8 cellular contexts compared by ENCODE assay signal in genomic region chr6:5003604-5004372, GRCh38. TPM values are rescaled to one million over a fixed set of nuclear protein-coding genes. Genes with fewer than 3 reads are reported as not detected.
DNase-seq lines count a peak whose midpoint lies in the region; ATAC-seq and TF ChIP-seq lines count a peak whose summit lies in the region.

Gene RPP40, minus strand, starts transcription at chr6:5004037. Its CDS starts 35 bp downstream, at chr6:5004002.

- H3K4me1 ChIP-seq in thoracic aorta (ENCODE audit: control insufficient read depth in 1 of 2, low read depth in 2 of 2), result peaks cover 0 to 7% of the 10 kb centered on the region in 2 donors

- H3K27me3 ChIP-seq in thoracic aorta (replicated peaks; ENCODE audit: insufficient read depth), result no peaks in the 10 kb centered on the region

- DNase-seq in HFFc6 (peak; percentile 97), NAMALWA (ENCODE audit: low spot score) (peak; percentile 97), SK-N-DZ (ENCODE audit: low spot score) (peak; percentile 97), glomerular endothelial cell (ENCODE audit: extremely low read depth, low read depth, low spot score) (peak; percentile 67), omental fat pad (ENCODE audit: low spot score) (peak; percentile 94), thoracic aorta (ENCODE audit: low spot score) (peak; percentile 96)

- H3K36me3 ChIP-seq in thoracic aorta, result peaks cover 3% of the 10 kb centered on the region

- H3K4me3 ChIP-seq in GM08714 (ENCODE audit: low read length) (peak within 1 kb of the TSS; percentile 92), thoracic aorta (peak within 1 kb of the TSS; percentile 81)

- ATAC-seq in omental fat pad (ENCODE audit: low FRiP score) (peak; percentile 100), thoracic aorta (ENCODE audit: insufficient number of reproducible peaks, low FRiP score, low read depth) (peak; percentile 98)

- H3K36me3 Mint-ChIP-seq in HFFc6 (ENCODE audit: low read depth), result peaks cover 9% of the 10 kb centered on the region; the same call in 1 of the 2 replicates
- H3K36me3 Mint-ChIP-seq in activated naive CD4-positive, alpha-beta T cell treated with anti-CD3 and anti-CD28 coated beads, Interleukin-2, amount 50 U/mL, for 24 hours, result peaks cover 9% of the 10 kb centered on the region

- H3K4me1 Mint-ChIP-seq in HFFc6 (ENCODE audit: low read depth), result peaks cover 18% of the 10 kb centered on the region
- H3K4me1 Mint-ChIP-seq in activated naive CD4-positive, alpha-beta T cell treated with anti-CD3 and anti-CD28 coated beads, Interleukin-2, amount 50 U/mL, for 24 hours, result peaks cover 16% of the 10 kb centered on the region

- peak within 1 kb of the TSS; percentile 84 to 97 for H3K27ac ChIP-seq in thoracic aorta

- TF ChIP-seq CTCF in HFFc6 (IDR thresholded peaks at IDR 0.05), result peak; percentile 93
- TF ChIP-seq CTCF in omental fat pad (IDR thresholded peaks at IDR 0.05), result peak in 1 of 3 donors; percentile 37
- peak; percentile 94 for TF ChIP-seq CTCF in thoracic aorta (IDR thresholded peaks at IDR 0.05)

- peak within 1 kb of the TSS; percentile 97 for H3K27ac Mint-ChIP-seq in HFFc6
- H3K27ac Mint-ChIP-seq in activated naive CD4-positive, alpha-beta T cell treated with anti-CD3 and anti-CD28 coated beads, Interleukin-2, amount 50 U/mL, for 24 hours, result peak within 1 kb of the TSS; percentile 99

- H3K4me3 Mint-ChIP-seq in HFFc6, result peak within 1 kb of the TSS; percentile 95
- peak within 1 kb of the TSS; percentile 94 for H3K4me3 Mint-ChIP-seq in activated naive CD4-positive, alpha-beta T cell treated with anti-CD3 and anti-CD28 coated beads, Interleukin-2, amount 50 U/mL, for 24 hours

- H3K9me3 ChIP-seq in thoracic aorta, result no peaks in the 10 kb centered on the region

- no peaks in the 10 kb centered on the region for H3K9me3 Mint-ChIP-seq in HFFc6
- no peaks in the 10 kb centered on the region for H3K9me3 Mint-ChIP-seq in activated naive CD4-positive, alpha-beta T cell treated with anti-CD3 and anti-CD28 coated beads, Interleukin-2, amount 50 U/mL, for 24 hours

- peaks cover 1% of the 10 kb centered on the region; the same call in 1 of the 2 replicates for H3K27me3 Mint-ChIP-seq in HFFc6 (ENCODE audit: insufficient read depth)
- H3K27me3 Mint-ChIP-seq in activated naive CD4-positive, alpha-beta T cell treated with anti-CD3 and anti-CD28 coated beads, Interleukin-2, amount 50 U/mL, for 24 hours, result no peaks in the 10 kb centered on the region

RNA-seq across cellular contexts. Expression of gene RPP40, which starts in this region (rescaled TPM):
- total RNA-seq in HFFc6 (2021; fragmentation: NEBNext Ultra II Directional; extraction: Animal tissue kit (Norgen Biotek cat#: 25700)), result 10 to 100 TPM; 11.2 to 18.2 (median 16.8) TPM
- 32.7 and 34.0 TPM in 2 replicates for polyA plus RNA-seq in SK-N-DZ (2014; cell fraction: cytosol; rRNA removed)
- 16.9 and 24.2 TPM in 2 replicates for polyA plus RNA-seq in SK-N-DZ (2014; cell fraction: nucleus; rRNA removed)
- 6.9 and 19.8 TPM in 2 replicates for total RNA-seq in glomerular endothelial cell
- total RNA-seq in omental fat pad, result 10 to 100 TPM in 2 of 4 donors, 1 to 10 TPM in 2; 6.0 to 22.5 (median 10.1) TPM
- total RNA-seq in thoracic aorta, result 10 to 100 TPM in 1 of 2 donors, 1 to 10 TPM in 1; 2.4 to 11.4 TPM

Comparison
In these comparisons a context has a peak if more than half of its experiments do, and no peak if none do; other contexts are left out.
1. Peak in every context shown above with its lines: DNase-seq, ATAC-seq, H3K4me3 ChIP-seq and H3K27ac ChIP-seq.